ENCODE assay signal across 1 cellular context in the genomic region with DNA sequence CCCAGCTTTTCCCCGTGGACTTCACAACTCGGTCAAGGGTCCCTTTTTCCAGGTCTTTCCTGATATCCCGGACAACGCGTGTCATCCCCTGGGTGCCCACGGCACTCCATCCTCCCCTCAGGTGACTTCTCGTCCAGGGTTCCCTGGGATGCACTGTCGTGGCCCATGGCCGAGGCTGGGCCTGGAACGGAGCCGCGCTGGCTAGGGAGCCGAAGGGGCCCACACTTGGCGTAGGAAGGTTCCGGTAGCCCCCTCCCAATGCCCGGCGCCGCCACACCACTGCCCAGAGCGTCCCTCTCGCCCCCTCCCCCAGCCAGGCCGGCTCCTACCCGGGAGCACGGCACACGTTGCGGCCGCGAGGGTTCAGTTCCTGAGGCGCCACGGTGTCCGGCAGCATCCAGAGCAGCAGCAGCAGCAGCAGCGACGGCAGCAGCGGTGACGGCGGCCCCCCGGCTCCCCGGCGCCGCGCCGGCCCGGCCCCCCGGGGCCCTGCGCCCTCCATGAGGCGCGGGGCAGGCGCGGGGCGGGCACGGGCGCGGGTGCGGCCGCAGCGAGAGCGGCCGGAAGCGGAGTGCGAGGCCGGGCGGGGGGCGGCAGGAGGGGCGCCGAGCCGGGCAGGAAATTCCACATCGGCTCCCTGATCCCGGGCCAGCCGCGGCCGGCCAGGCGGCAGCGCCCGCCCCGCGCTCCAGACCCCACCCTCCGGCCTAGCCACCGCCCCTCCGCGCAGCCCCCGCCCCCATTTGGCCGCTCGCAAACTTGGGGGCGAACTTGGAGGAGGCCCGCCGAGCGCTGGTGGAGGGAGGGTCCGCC.
TF ChIP-seq lines count a peak whose summit lies in the region.

A gene with protein sequence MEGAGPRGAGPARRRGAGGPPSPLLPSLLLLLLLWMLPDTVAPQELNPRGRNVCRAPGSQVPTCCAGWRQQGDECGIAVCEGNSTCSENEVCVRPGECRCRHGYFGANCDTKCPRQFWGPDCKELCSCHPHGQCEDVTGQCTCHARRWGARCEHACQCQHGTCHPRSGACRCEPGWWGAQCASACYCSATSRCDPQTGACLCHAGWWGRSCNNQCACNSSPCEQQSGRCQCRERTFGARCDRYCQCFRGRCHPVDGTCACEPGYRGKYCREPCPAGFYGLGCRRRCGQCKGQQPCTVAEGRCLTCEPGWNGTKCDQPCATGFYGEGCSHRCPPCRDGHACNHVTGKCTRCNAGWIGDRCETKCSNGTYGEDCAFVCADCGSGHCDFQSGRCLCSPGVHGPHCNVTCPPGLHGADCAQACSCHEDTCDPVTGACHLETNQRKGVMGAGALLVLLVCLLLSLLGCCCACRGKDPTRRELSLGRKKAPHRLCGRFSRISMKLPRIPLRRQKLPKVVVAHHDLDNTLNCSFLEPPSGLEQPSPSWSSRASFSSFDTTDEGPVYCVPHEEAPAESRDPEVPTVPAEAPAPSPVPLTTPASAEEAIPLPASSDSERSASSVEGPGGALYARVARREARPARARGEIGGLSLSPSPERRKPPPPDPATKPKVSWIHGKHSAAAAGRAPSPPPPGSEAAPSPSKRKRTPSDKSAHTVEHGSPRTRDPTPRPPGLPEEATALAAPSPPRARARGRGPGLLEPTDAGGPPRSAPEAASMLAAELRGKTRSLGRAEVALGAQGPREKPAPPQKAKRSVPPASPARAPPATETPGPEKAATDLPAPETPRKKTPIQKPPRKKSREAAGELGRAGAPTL (minus strand): TSS at position 573 of the 813 bp plus-strand sequence. CDS start 71 bp downstream, at position 502.

TF ChIP-seq in IMR-90, 13 proteins besides CTCF, POLR2A, EP300 and RAD21:
- TF ChIP-seq MAZ (IDR thresholded peaks at IDR 0.05; ENCODE audit: borderline replicate concordance, low read depth, low read length) (peak; percentile 90; the same call in 1 of the 2 replicates), SMC3 (IDR thresholded peaks at IDR 0.05; ENCODE audit: low read depth, low read length) (no peak), MXI1 (IDR thresholded peaks at IDR 0.05; ENCODE audit: borderline replicate concordance, low read depth, low read length) (peak; percentile 12; the same call in 1 of the 2 replicates)
